ENCODE assay signal across 20 cellular contexts in the genomic region with DNA sequence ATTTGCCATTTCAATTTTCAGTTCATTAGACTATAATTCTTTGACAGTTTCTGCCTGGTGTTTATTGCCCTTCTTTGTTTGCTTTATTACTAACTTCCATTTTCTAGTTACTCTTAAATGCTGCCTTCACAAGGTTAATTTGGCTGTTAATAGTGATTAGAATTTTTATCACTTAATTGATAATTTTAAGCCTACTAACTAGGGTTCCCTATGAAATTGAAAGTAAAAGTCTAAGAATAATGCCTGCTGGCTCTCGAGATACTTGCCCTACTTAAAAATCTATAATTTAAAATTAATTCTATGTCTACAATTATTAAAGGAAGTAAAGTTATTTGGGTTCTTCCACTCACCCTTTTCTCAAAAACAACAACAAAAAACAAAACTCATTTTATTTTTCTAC.
DNase-seq lines count a peak whose midpoint lies in the region; ATAC-seq, FAIRE-seq and TF ChIP-seq lines count a peak whose summit lies in the region.
"Had no signal": no experiment of that assay in that cellular context is flagged by ENCODE, and none has a peak within 500 bp of the region (broad histone marks: within the 10 kb centered on the region; RNA-seq: fewer than 3 reads in every experiment).

No MANE protein-coding gene starts in this region.

- DNase-seq in ACHN (peak; percentile 21), T-helper 17 cell (no peak), right lobe of liver (no peak), GM12892 (ENCODE audit: insufficient read length) (no peak), WTC11 (ENCODE audit: low spot score) (no peak), iPS-NIHi11 (ENCODE audit: low spot score) (no peak)
- no peak for DNase-seq in CD4-positive, alpha-beta memory T cell
- DNase-seq: foreskin fibroblast; GDM1; left ventricle myocardium superior; naive thymus-derived CD8-positive, alpha-beta T cell; NCI-H2081; NCI-H526 treated with DMSO at 0.1 percent for 48 hours; PC-9; posterior cingulate gyrus; tibial artery had no signal

- H3K27me3 ChIP-seq in CD4-positive, alpha-beta memory T cell (ENCODE audit: insufficient read depth, low read length) = no peaks in the 10 kb centered on the region
- no peaks in the 10 kb centered on the region for H3K27me3 ChIP-seq in right lobe of liver
- H3K27me3 ChIP-seq: ascending aorta, tibial artery had no signal

- no peaks in the 10 kb centered on the region for H3K36me3 ChIP-seq in CD4-positive, alpha-beta memory T cell (ENCODE audit: insufficient read depth, low read length)
- H3K36me3 ChIP-seq in right lobe of liver = peaks cover 0 to 3% (median 0%) of the 10 kb centered on the region in 4 donors

- in situ Hi-C loops in ACHN (cut with HindIII; ENCODE audit: low pct_ligation_motif_present, low pct_unique_long_range_greater_than_20kb, low sequenced_read_pairs) = no loop called here

- intact Hi-C loops in CD4-positive, alpha-beta memory T cell (cut with micrococcal nuclease) = no loop called here
- intact Hi-C loops in right lobe of liver (cut with DNase I) = no loop called here

- no peak overlapping the region for H3K27ac ChIP-seq in CD4-positive, alpha-beta memory T cell (ENCODE audit: low read depth, low read length)
- H3K27ac ChIP-seq in right lobe of liver = peak overlapping the region in 2 of 3 donors; percentile 9 to 32
- H3K27ac ChIP-seq: ascending aorta, PC-9, tibial artery had no signal

- TF ChIP-seq POLR2A in right lobe of liver (IDR thresholded peaks at IDR 0.05) (no peak), GM12892 (IDR thresholded peaks at IDR 0.05; ENCODE audit: low read depth, low read length) (no peak)

- TF ChIP-seq CTCF in right lobe of liver (IDR thresholded peaks at IDR 0.05) (no peak), WTC11 (IDR thresholded peaks at IDR 0.05) (no peak)

- H3K27ac Mint-ChIP-seq in CD4-positive, alpha-beta memory T cell = peak overlapping the region; percentile 2 to 87 (median 74)
- H3K27ac Mint-ChIP-seq in T-helper 17 cell (peak overlapping the region; percentile 85), WTC11 (no peak overlapping the region)

- 6% methylated on average over 1 of the region's 1 CpG for WGBS in right lobe of liver (ENCODE audit: insufficient coverage, low coverage, low lambda C conversion rate, missing lambda C conversion rate)

- peak; percentile 36 for ATAC-seq in T-helper 17 cell
- ATAC-seq in right lobe of liver = peak in 3 of 4 donors; percentile 19 to 28 (median 27)
- no peak for ATAC-seq in SK-N-SH treated with all-trans-retinoic acid at 6 μM for 48 hours
- no peak for ATAC-seq in WTC11
- ATAC-seq: left ventricle myocardium superior; naive thymus-derived CD8-positive, alpha-beta T cell had no signal

- POLR2A ChIA-PET in CD4-positive, alpha-beta memory T cell (lab: Charles Lee; ENCODE audit: partially characterized antibody) = no interaction called here
- POLR2A ChIA-PET in WTC11 (lab: Charles Lee) = no interaction called here

- peaks cover 7% of the 10 kb centered on the region for H3K4me1 ChIP-seq in CD4-positive, alpha-beta memory T cell (ENCODE audit: insufficient read depth, low read length)
- H3K4me1 ChIP-seq in right lobe of liver = peaks cover 0 to 15% (median 4%) of the 10 kb centered on the region in 4 donors
- H3K4me1 ChIP-seq: ascending aorta had no signal

- peaks cover 9 to 29% (median 17%) of the 10 kb centered on the region in 4 donors for H3K4me1 Mint-ChIP-seq in CD4-positive, alpha-beta memory T cell
- peaks cover 18% of the 10 kb centered on the region for H3K4me1 Mint-ChIP-seq in T-helper 17 cell
- peaks cover 45% of the 10 kb centered on the region for H3K4me1 Mint-ChIP-seq in WTC11

- no peaks in the 10 kb centered on the region for H3K9me3 ChIP-seq in CD4-positive, alpha-beta memory T cell (ENCODE audit: control insufficient read depth in 1 of 2, low read length in 2 of 2)
- H3K9me3 ChIP-seq in T-helper 17 cell (ENCODE audit: control insufficient read depth, low read length, poor library complexity, severe bottlenecking) (no peaks in the 10 kb centered on the region), right lobe of liver (no peaks in the 10 kb centered on the region)
- H3K9me3 ChIP-seq: ascending aorta, tibial artery had no signal

- peaks cover 27 to 37% of the 10 kb centered on the region in 2 donors for H3K36me3 Mint-ChIP-seq in CD4-positive, alpha-beta memory T cell
- H3K36me3 Mint-ChIP-seq in T-helper 17 cell (ENCODE audit: low read depth) (no peaks in the 10 kb centered on the region), WTC11 (peaks cover 18% of the 10 kb centered on the region)

- FAIRE-seq in GM12892 (lab: Jason Lieb, UNC) = no peak
- FAIRE-seq: TTC549 had no signal

- CTCF ChIA-PET in CD4-positive, alpha-beta memory T cell (lab: Charles Lee; ENCODE audit: partially characterized antibody) = no interaction called here
- CTCF ChIA-PET in WTC11 (lab: Charles Lee) = no interaction called here

- H3K9me3 Mint-ChIP-seq in CD4-positive, alpha-beta memory T cell = peaks cover 0 to 4% (median 0%) of the 10 kb centered on the region in 8 donors
- H3K9me3 Mint-ChIP-seq in WTC11 = no peaks in the 10 kb centered on the region
- H3K9me3 Mint-ChIP-seq: naive thymus-derived CD8-positive, alpha-beta T cell had no signal

- H3K4me3 Mint-ChIP-seq in CD4-positive, alpha-beta memory T cell = peak overlapping the region; percentile 45 to 84 (median 69)
- peak overlapping the region; percentile 66 for H3K4me3 Mint-ChIP-seq in T-helper 17 cell
- H3K4me3 Mint-ChIP-seq in WTC11 = no peak overlapping the region

- H3K4me3 ChIP-seq in CD4-positive, alpha-beta memory T cell (ENCODE audit: low read length in 2 of 2) = no peak overlapping the region
- peak overlapping the region; percentile 1 to 24 (median 21) for H3K4me3 ChIP-seq in right lobe of liver
- H3K4me3 ChIP-seq: PC-9, skin epidermis, tibial artery had no signal

- H3K27me3 Mint-ChIP-seq in CD4-positive, alpha-beta memory T cell = no peaks in the 10 kb centered on the region
- H3K27me3 Mint-ChIP-seq in T-helper 17 cell = no peaks in the 10 kb centered on the region
- no peaks in the 10 kb centered on the region for H3K27me3 Mint-ChIP-seq in WTC11 (ENCODE audit: low read depth)
- H3K27me3 Mint-ChIP-seq: naive thymus-derived CD8-positive, alpha-beta T cell had no signal

TF ChIP-seq in SK-N-SH treated with all-trans-retinoic acid at 6 μM for 48 hours, 23 proteins besides CTCF, POLR2A, EP300 and RAD21 (continues in another document):
- no peak for TF ChIP-seq ZFP30 (CRISPR knock-in tag; IDR thresholded peaks at IDR 0.05)
- no peak for TF ChIP-seq ZC3H10 (CRISPR knock-in tag; IDR thresholded peaks at IDR 0.05)
- TF ChIP-seq, protein P1, sequence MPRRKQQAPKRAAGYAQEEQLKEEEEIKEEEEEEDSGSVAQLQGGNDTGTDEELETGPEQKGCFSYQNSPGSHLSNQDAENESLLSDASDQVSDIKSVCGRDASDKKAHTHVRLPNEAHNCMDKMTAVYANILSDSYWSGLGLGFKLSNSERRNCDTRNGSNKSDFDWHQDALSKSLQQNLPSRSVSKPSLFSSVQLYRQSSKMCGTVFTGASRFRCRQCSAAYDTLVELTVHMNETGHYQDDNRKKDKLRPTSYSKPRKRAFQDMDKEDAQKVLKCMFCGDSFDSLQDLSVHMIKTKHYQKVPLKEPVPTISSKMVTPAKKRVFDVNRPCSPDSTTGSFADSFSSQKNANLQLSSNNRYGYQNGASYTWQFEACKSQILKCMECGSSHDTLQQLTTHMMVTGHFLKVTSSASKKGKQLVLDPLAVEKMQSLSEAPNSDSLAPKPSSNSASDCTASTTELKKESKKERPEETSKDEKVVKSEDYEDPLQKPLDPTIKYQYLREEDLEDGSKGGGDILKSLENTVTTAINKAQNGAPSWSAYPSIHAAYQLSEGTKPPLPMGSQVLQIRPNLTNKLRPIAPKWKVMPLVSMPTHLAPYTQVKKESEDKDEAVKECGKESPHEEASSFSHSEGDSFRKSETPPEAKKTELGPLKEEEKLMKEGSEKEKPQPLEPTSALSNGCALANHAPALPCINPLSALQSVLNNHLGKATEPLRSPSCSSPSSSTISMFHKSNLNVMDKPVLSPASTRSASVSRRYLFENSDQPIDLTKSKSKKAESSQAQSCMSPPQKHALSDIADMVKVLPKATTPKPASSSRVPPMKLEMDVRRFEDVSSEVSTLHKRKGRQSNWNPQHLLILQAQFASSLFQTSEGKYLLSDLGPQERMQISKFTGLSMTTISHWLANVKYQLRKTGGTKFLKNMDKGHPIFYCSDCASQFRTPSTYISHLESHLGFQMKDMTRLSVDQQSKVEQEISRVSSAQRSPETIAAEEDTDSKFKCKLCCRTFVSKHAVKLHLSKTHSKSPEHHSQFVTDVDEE (CRISPR knock-in tag; IDR thresholded peaks at IDR 0.05) = no peak
- TF ChIP-seq TOX (CRISPR knock-in tag; IDR thresholded peaks at IDR 0.05; ENCODE audit: borderline replicate concordance) = no peak
- TF ChIP-seq ZNF8 (CRISPR knock-in tag; IDR thresholded peaks at IDR 0.05) = no peak
- TF ChIP-seq ISL1 (CRISPR knock-in tag; IDR thresholded peaks at IDR 0.05) = no peak

TF ChIP-seq in WTC11, 78 proteins besides CTCF, POLR2A, EP300 and RAD21:
- no peak for TF ChIP-seq ETV6 (CRISPR knock-in tag; IDR thresholded peaks at IDR 0.05)
- no peak for TF ChIP-seq ATF1 (CRISPR knock-in tag; IDR thresholded peaks at IDR 0.05)
- TF ChIP-seq IRF2 (CRISPR knock-in tag; IDR thresholded peaks at IDR 0.05; ENCODE audit: borderline replicate concordance, low read depth) = no peak
- no peak for TF ChIP-seq NR3C1 (CRISPR knock-in tag; conservative IDR thresholded peaks at IDR 0.05; ENCODE audit: low read depth)
- no peak for TF ChIP-seq ZNF423 (CRISPR knock-in tag; IDR thresholded peaks at IDR 0.05)
- TF ChIP-seq NR1H2 (CRISPR knock-in tag; IDR thresholded peaks at IDR 0.05) = no peak

Comparison
In these comparisons a context has a peak if more than half of its experiments do, and no peak if none do; other contexts are left out.
1. H3K4me3 ChIP-seq: peak in right lobe of liver (3 of 3); none in CD4-positive, alpha-beta memory T cell (0 of 2).
2. ATAC-seq: peak in T-helper 17 cell (single experiment) and right lobe of liver (3 of 4); none in SK-N-SH treated with all-trans-retinoic acid at 6 μM for 48 hours (single experiment) and WTC11 (single experiment).